In the genomic region with DNA sequence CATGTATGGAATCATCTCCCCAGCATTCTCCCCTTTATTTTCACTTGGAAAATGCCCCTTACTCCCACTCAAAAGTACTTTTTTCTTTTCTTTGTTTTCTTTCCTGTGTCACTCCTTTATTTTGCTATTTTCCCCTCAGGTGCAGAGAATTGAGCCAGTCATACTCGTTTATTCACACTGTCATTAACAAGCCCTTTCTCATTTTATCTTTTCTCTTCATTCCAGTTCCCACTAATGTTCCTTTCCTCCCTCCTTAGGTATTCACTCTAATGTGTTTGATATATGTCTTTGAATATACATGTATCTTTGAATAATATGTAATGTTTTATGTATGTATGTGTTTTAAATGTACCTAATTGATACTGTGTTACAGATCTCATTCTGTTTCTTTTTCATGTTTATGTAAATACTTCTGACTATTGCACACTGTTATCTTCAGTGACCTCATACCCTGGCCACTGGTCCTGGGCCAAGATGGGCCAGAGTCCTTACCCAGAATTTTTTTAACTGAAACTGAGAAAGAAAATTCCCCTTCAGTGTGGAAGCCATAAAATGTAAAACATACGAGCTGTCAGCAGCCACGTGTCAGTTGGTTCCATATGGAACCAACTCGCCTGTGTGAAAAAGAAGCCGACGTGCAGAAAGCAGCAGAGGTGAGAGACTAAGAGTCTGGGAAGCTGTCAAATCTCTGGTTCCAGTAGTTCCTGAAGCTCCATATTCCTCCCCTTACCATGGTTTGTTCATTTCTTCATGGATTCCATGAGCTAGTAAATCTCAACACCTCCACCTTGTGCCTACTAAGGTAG, we compare ENCODE assay signal across 1 cellular context.
TF ChIP-seq lines count a peak whose summit lies in the region.

No MANE protein-coding gene starts in this region.

TF ChIP-seq in SK-N-SH treated with all-trans-retinoic acid at 6 μM for 48 hours, 23 proteins besides CTCF, POLR2A, EP300 and RAD21 (continued from another document):
- TF ChIP-seq, protein P1, sequence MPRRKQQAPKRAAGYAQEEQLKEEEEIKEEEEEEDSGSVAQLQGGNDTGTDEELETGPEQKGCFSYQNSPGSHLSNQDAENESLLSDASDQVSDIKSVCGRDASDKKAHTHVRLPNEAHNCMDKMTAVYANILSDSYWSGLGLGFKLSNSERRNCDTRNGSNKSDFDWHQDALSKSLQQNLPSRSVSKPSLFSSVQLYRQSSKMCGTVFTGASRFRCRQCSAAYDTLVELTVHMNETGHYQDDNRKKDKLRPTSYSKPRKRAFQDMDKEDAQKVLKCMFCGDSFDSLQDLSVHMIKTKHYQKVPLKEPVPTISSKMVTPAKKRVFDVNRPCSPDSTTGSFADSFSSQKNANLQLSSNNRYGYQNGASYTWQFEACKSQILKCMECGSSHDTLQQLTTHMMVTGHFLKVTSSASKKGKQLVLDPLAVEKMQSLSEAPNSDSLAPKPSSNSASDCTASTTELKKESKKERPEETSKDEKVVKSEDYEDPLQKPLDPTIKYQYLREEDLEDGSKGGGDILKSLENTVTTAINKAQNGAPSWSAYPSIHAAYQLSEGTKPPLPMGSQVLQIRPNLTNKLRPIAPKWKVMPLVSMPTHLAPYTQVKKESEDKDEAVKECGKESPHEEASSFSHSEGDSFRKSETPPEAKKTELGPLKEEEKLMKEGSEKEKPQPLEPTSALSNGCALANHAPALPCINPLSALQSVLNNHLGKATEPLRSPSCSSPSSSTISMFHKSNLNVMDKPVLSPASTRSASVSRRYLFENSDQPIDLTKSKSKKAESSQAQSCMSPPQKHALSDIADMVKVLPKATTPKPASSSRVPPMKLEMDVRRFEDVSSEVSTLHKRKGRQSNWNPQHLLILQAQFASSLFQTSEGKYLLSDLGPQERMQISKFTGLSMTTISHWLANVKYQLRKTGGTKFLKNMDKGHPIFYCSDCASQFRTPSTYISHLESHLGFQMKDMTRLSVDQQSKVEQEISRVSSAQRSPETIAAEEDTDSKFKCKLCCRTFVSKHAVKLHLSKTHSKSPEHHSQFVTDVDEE (CRISPR knock-in tag; IDR thresholded peaks at IDR 0.05) = no peak
- TF ChIP-seq ISL1 (CRISPR knock-in tag; IDR thresholded peaks at IDR 0.05) = no peak
- no peak for TF ChIP-seq ZFP3 (CRISPR knock-in tag; IDR thresholded peaks at IDR 0.05)
- TF ChIP-seq ZC3H10 (CRISPR knock-in tag; IDR thresholded peaks at IDR 0.05) = no peak
- TF ChIP-seq ZNF8 (CRISPR knock-in tag; IDR thresholded peaks at IDR 0.05) = no peak
- no peak for TF ChIP-seq GLIS3 (CRISPR knock-in tag; IDR thresholded peaks at IDR 0.05)
- TF ChIP-seq ZNF565 (CRISPR knock-in tag; conservative IDR thresholded peaks at IDR 0.05; ENCODE audit: low read depth) = no peak
- TF ChIP-seq TCF4 (CRISPR knock-in tag; IDR thresholded peaks at IDR 0.05; ENCODE audit: borderline replicate concordance) = no peak
- no peak for TF ChIP-seq ZFP30 (CRISPR knock-in tag; IDR thresholded peaks at IDR 0.05)
- no peak for TF ChIP-seq ESRRG (CRISPR knock-in tag; IDR thresholded peaks at IDR 0.05)
